Comparison of ENCODE assay signal across 18 cellular contexts in genomic region chr4:70984587-70984986, GRCh38.
"Had no signal": no experiment of that assay in that cellular context is flagged by ENCODE, and none has a peak within 500 bp of the region (broad histone marks: within the 10 kb centered on the region; RNA-seq: fewer than 3 reads in every experiment).

No MANE protein-coding gene starts in this region.

- DNase-seq: activated CD4-positive, alpha-beta T cell treated with anti-CD3 and anti-CD28 coated beads, Interleukin-2, amount 50 U/mL, for 4 hours; activated effector memory CD4-positive, alpha-beta T cell treated with Interleukin-2 at 50 U/mL for 16 hours; activated naive CD4-positive, alpha-beta T cell treated with anti-CD3 and anti-CD28 coated beads, Interleukin-2, amount 10 ng/mL, durations not matched to agents 7 days and 5 days; activated T-cell treated with anti-CD3 and anti-CD28 coated beads, Interleukin-2, amount 50 U/mL, for 72 hours; amygdala; head of caudate nucleus; islet precursor cell; left cardiac atrium; stimulated activated CD4-positive, alpha-beta T cell treated with anti-CD3 and anti-CD28 coated beads, Interleukin-2, amount 100 ng/mL, for 48 hours; T-helper 9 cell; testis; trophoblast cell; uterus had no signal

- H3K4me3 Mint-ChIP-seq: activated naive CD4-positive, alpha-beta T cell treated with anti-CD3 and anti-CD28 coated beads, Interleukin-2, amount 10 ng/mL, durations not matched to agents 7 days and 5 days; activated T-cell treated with anti-CD3 and anti-CD28 coated beads, Interleukin-2, amount 50 U/mL, for 72 hours; WTC11 had no signal

- H3K4me1 ChIP-seq: gastroesophageal sphincter, testis, uterus had no signal

- H3K9me3 ChIP-seq: gastroesophageal sphincter, testis, uterus had no signal

- H3K9me3 Mint-ChIP-seq: activated naive CD4-positive, alpha-beta T cell treated with anti-CD3 and anti-CD28 coated beads, Interleukin-2, amount 10 ng/mL, durations not matched to agents 7 days and 5 days; activated T-cell treated with anti-CD3 and anti-CD28 coated beads, Interleukin-2, amount 50 U/mL, for 72 hours; WTC11 had no signal

- H3K27me3 Mint-ChIP-seq: activated naive CD4-positive, alpha-beta T cell treated with anti-CD3 and anti-CD28 coated beads, Interleukin-2, amount 10 ng/mL, durations not matched to agents 7 days and 5 days had no signal

- H3K4me1 Mint-ChIP-seq: activated naive CD4-positive, alpha-beta T cell treated with anti-CD3 and anti-CD28 coated beads, Interleukin-2, amount 10 ng/mL, durations not matched to agents 7 days and 5 days; WTC11 had no signal

- H3K36me3 ChIP-seq: gastroesophageal sphincter, uterus had no signal

- FAIRE-seq: bronchial epithelial cell had no signal

- ATAC-seq: activated T-cell treated with anti-CD3 and anti-CD28 coated beads, Interleukin-2, amount 50 U/mL, for 72 hours; gastroesophageal sphincter; left cardiac atrium; WTC11 had no signal

- H3K27ac Mint-ChIP-seq: activated naive CD4-positive, alpha-beta T cell treated with anti-CD3 and anti-CD28 coated beads, Interleukin-2, amount 10 ng/mL, durations not matched to agents 7 days and 5 days; activated T-cell treated with anti-CD3 and anti-CD28 coated beads, Interleukin-2, amount 50 U/mL, for 72 hours; WTC11 had no signal

- H3K27me3 ChIP-seq: gastroesophageal sphincter, testis, uterus had no signal

- H3K4me3 ChIP-seq: coronary artery, gastroesophageal sphincter, testis, uterus had no signal

- H3K27ac ChIP-seq: coronary artery, epithelial cell of prostate, gastroesophageal sphincter, testis, uterus had no signal

- H3K36me3 Mint-ChIP-seq: activated naive CD4-positive, alpha-beta T cell treated with anti-CD3 and anti-CD28 coated beads, Interleukin-2, amount 10 ng/mL, durations not matched to agents 7 days and 5 days; WTC11 had no signal
